In genomic region chr11:20336056-20336455, GRCh38 we compare ENCODE assay signal across 28 cellular contexts.
"Had no signal": no experiment of that assay in that cellular context is flagged by ENCODE, and none has a peak within 500 bp of the region (broad histone marks: within the 10 kb centered on the region; RNA-seq: fewer than 3 reads in every experiment).

No MANE protein-coding gene starts in this region.

- H3K27ac ChIP-seq: adrenal gland, cardiac muscle cell, VCaP had no signal

- H3K4me3 ChIP-seq: adrenal gland, cardiac muscle cell had no signal

- DNase-seq: activated B cell treated with CpG ODN at 0.5 μM for 24 hours; activated CD4-positive, alpha-beta memory T cell treated with anti-CD3 and anti-CD28 coated beads for 36 hours; activated CD4-positive, alpha-beta T cell treated with anti-CD3 and anti-CD28 coated beads for 4 hours; activated CD4-positive, alpha-beta T cell treated with anti-CD3 and anti-CD28 coated beads, Interleukin-2, amount 10 ng/mL, durations not matched to agents 24 days and 14 days; activated CD4-positive, alpha-beta T cell treated with anti-CD3 and anti-CD28 coated beads, Interleukin-2, amount 50 U/mL, for 1 hour; activated CD4-positive, alpha-beta T cell treated with anti-CD3 and anti-CD28 coated beads, Interleukin-2, amount 50 U/mL, for 4 hours; activated CD4-positive, CD25-positive, alpha-beta regulatory T cell treated with anti-CD3 and anti-CD28 coated beads, Interleukin-2, amount 50 U/mL, for 72 hours; activated CD8-positive, alpha-beta memory T cell treated with anti-CD3 and anti-CD28 coated beads, Interleukin-2, amount 50 U/mL, for 4 hours; activated CD8-positive, alpha-beta T cell treated with anti-CD3 and anti-CD28 coated beads for 36 hours; activated effector memory CD4-positive, alpha-beta T cell treated with anti-CD3 and anti-CD28 coated beads, Interleukin-2, amount 50 U/mL, for 16 hours; activated gamma-delta T cell treated with Interleukin-2 at 50 U/mL for 16 hours; activated naive CD4-positive, alpha-beta T cell; activated naive CD4-positive, alpha-beta T cell treated with anti-CD3 and anti-CD28 coated beads for 36 hours; activated naive CD4-positive, alpha-beta T cell treated with anti-CD3 and anti-CD28 coated beads, Interleukin-2, amount 50 U/mL, for 16 hours; activated naive CD8-positive, alpha-beta T cell treated with anti-CD3 and anti-CD28 coated beads for 36 hours; activated T-cell treated with anti-CD3 and anti-CD28 coated beads for 4 hours; activated T-cell treated with anti-CD3 and anti-CD28 coated beads, Interleukin-2, amount 50 U/mL, for 1 hour; activated T-cell treated with anti-CD3 and anti-CD28 coated beads, Interleukin-2, amount 50 U/mL, for 4 hours; activated T-cell treated with anti-CD3 and anti-CD28 coated beads, Interleukin-2, amount 50 U/mL, for 72 hours; adrenal gland; amniotic stem cell; aorta; caudate nucleus; cerebellar nuclear complex; T-helper 2 cell; T-helper 9 cell had no signal

- H3K4me1 ChIP-seq: adrenal gland had no signal

- H3K9me3 ChIP-seq: adrenal gland had no signal

- H3K36me3 ChIP-seq: adrenal gland, cardiac muscle cell had no signal
